1 cellular context compared by ENCODE assay signal in the genomic region with DNA sequence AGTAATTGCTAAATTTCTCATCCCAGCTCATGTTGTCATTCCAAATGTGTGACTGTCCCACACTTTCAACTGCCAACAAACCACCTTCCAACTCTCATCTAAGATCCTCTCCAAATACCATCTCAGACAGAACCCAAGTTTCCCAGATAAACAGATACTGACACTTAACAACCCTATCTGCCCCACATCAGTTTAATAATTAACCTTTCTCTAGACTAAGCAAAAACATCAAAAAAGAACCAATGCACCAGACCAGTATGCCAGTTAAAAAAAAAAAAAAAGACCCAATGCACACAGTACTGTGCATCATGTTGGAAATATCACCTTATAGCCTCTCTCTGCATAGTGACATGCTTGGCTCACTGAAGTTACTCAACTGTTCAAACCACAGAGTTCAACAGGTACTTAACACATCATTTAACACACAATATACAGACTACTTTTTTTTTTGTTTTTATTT.
TF ChIP-seq lines count a peak whose summit lies in the region.

No MANE protein-coding gene starts in this region.

TF ChIP-seq in HEK293, 187 proteins besides CTCF, POLR2A, EP300 and RAD21 (continued from another document):
- TF ChIP-seq, protein P1, sequence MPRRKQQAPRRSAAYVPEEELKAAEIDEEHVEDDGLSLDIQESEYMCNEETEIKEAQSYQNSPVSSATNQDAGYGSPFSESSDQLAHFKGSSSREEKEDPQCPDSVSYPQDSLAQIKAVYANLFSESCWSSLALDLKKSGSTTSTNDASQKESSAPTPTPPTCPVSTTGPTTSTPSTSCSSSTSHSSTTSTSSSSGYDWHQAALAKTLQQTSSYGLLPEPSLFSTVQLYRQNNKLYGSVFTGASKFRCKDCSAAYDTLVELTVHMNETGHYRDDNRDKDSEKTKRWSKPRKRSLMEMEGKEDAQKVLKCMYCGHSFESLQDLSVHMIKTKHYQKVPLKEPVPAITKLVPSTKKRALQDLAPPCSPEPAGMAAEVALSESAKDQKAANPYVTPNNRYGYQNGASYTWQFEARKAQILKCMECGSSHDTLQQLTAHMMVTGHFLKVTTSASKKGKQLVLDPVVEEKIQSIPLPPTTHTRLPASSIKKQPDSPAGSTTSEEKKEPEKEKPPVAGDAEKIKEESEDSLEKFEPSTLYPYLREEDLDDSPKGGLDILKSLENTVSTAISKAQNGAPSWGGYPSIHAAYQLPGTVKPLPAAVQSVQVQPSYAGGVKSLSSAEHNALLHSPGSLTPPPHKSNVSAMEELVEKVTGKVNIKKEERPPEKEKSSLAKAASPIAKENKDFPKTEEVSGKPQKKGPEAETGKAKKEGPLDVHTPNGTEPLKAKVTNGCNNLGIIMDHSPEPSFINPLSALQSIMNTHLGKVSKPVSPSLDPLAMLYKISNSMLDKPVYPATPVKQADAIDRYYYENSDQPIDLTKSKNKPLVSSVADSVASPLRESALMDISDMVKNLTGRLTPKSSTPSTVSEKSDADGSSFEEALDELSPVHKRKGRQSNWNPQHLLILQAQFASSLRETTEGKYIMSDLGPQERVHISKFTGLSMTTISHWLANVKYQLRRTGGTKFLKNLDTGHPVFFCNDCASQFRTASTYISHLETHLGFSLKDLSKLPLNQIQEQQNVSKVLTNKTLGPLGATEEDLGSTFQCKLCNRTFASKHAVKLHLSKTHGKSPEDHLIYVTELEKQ (tag by site-specific recombination; IDR thresholded peaks at IDR 0.05; ENCODE audit: borderline replicate concordance), result no peak
- TF ChIP-seq ZNF280D (tag by site-specific recombination; IDR thresholded peaks at IDR 0.05) (no peak), ZFHX2 (tag by site-specific recombination; conservative IDR thresholded peaks at IDR 0.05) (no peak), ZNF19 (tag by site-specific recombination; IDR thresholded peaks at IDR 0.05; ENCODE audit: low read depth) (no peak), ZNF416 (tag by site-specific recombination; IDR thresholded peaks at IDR 0.05) (no peak), IKZF3 (tag by site-specific recombination; IDR thresholded peaks at IDR 0.05) (no peak), SCRT1 (tag by site-specific recombination; IDR thresholded peaks at IDR 0.05; ENCODE audit: borderline replicate concordance) (peak; percentile 86), ZNF549 (tag by site-specific recombination; IDR thresholded peaks at IDR 0.05) (no peak), ZNF600 (tag by site-specific recombination; IDR thresholded peaks at IDR 0.05) (0 out of 2 replicates have a peak, but pooled peaks have one; percentile 39), PRDM1 (tag by site-specific recombination; IDR thresholded peaks at IDR 0.05) (peak; percentile 31; the same call in 1 of the 2 replicates), ZNF654 (tag by site-specific recombination; IDR thresholded peaks at IDR 0.05; ENCODE audit: low read depth) (no peak), ZNF626 (tag by site-specific recombination; IDR thresholded peaks at IDR 0.05) (no peak), ZNF473 (tag by site-specific recombination; IDR thresholded peaks at IDR 0.05) (no peak)
- TF ChIP-seq, protein P2, sequence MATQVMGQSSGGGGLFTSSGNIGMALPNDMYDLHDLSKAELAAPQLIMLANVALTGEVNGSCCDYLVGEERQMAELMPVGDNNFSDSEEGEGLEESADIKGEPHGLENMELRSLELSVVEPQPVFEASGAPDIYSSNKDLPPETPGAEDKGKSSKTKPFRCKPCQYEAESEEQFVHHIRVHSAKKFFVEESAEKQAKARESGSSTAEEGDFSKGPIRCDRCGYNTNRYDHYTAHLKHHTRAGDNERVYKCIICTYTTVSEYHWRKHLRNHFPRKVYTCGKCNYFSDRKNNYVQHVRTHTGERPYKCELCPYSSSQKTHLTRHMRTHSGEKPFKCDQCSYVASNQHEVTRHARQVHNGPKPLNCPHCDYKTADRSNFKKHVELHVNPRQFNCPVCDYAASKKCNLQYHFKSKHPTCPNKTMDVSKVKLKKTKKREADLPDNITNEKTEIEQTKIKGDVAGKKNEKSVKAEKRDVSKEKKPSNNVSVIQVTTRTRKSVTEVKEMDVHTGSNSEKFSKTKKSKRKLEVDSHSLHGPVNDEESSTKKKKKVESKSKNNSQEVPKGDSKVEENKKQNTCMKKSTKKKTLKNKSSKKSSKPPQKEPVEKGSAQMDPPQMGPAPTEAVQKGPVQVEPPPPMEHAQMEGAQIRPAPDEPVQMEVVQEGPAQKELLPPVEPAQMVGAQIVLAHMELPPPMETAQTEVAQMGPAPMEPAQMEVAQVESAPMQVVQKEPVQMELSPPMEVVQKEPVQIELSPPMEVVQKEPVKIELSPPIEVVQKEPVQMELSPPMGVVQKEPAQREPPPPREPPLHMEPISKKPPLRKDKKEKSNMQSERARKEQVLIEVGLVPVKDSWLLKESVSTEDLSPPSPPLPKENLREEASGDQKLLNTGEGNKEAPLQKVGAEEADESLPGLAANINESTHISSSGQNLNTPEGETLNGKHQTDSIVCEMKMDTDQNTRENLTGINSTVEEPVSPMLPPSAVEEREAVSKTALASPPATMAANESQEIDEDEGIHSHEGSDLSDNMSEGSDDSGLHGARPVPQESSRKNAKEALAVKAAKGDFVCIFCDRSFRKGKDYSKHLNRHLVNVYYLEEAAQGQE (tag by site-specific recombination; IDR thresholded peaks at IDR 0.05), result no peak
